Comparison of ENCODE assay signal across 8 cellular contexts in genomic region chr4:185142563-185142910, GRCh38. TPM values are rescaled to one million over a fixed set of nuclear protein-coding genes. Genes with fewer than 3 reads are reported as not detected.
DNase-seq lines count a peak whose midpoint lies in the region; ATAC-seq, FAIRE-seq and TF ChIP-seq lines count a peak whose summit lies in the region.

No MANE protein-coding gene starts in this region.

- peak overlapping the region; percentile 85 for H3K27ac Mint-ChIP-seq in type B pancreatic cell

- H3K9me3 ChIP-seq in GM12878 (replicated peaks; ENCODE audit: control insufficient read depth, insufficient read depth, low read length) (no peaks in the 10 kb centered on the region), lung (ENCODE audit: control insufficient read depth in 2 of 2, insufficient read depth in 1 of 2, low read length in 1 of 2) (no peaks in the 10 kb centered on the region)

- H3K27me3 ChIP-seq in GM12878 (replicated peaks in 1 of 2; ENCODE audit: control insufficient read depth in 2 of 2, insufficient read depth in 2 of 2, low read length in 1 of 2) (no peaks in the 10 kb centered on the region; a peak in 1 of 4 replicates), lung (ENCODE audit: control insufficient read depth, insufficient read depth) (no peaks in the 10 kb centered on the region)

- no peak for TF ChIP-seq RAD21 in GM12878 (IDR thresholded peaks at IDR 0.05; ENCODE audit: insufficient read depth, low read depth, low read length)

- H3K9ac ChIP-seq in GM12878 (ENCODE audit: control insufficient read depth, insufficient read depth, low read length): peak overlapping the region; percentile 56

- peak overlapping the region; percentile 90 for H3K4me2 ChIP-seq in GM12878 (ENCODE audit: control insufficient read depth, insufficient read depth)

- WGBS in GM12878 (ENCODE audit: insufficient coverage, insufficient replicate concordance, low lambda C conversion rate, missing lambda C conversion rate): 3% methylated on average over 10 of the region's 10 CpGs
- WGBS in lung, 2 donors: 9 to 13% methylated on average over 10 of the region's 10 CpGs

- no peak for TF ChIP-seq EP300 in GM12878 (IDR thresholded peaks at IDR 0.05; ENCODE audit: borderline replicate concordance in 1 of 2, control insufficient read depth in 1 of 2, low read depth in 2 of 2, low read length in 2 of 2)

- H3K4me1 Mint-ChIP-seq in type B pancreatic cell (ENCODE audit: unreplicated experiment): peaks cover 10% of the 10 kb centered on the region

- POLR2A ChIA-PET in GM12878 (lab: Charles Lee): interaction anchor here (0.5 to 1.2 kb wide), 4 partner anchors 78 to 416 kb away, joined by 5 to 7 read pairs (median 6); no protein-coding TSS in a partner anchor

- ATAC-seq in GM12878 (peak; percentile 45; the same call in 2 of the 3 replicates), lung (ENCODE audit: insufficient read depth, low FRiP score) (peak; percentile 24), GM18858 (IDR thresholded peaks at IDR 0.05; ENCODE audit: unreplicated experiment) (no peak)

- TF ChIP-seq CTCF in GM12878 (IDR thresholded peaks at IDR 0.05 in 2 of 3, conservative IDR thresholded peaks at IDR 0.05 in 1 of 3; ENCODE audit: control insufficient read depth in 2 of 3, extremely low read depth in 1 of 3, insufficient read depth in 1 of 3, low read depth in 3 of 3, low read length in 3 of 3) (no peak), lung (IDR thresholded peaks at IDR 0.05; ENCODE audit: control extremely low read depth, extremely low read depth) (no peak), type B pancreatic cell (conservative IDR thresholded peaks at IDR 0.05) (no peak)

- BruUV-seq in GM12878 (replicated peaks; lab: Mats Ljungman, UMichigan): TSS peak; percentile 60

- H3K9me3 Mint-ChIP-seq in type B pancreatic cell: no peaks in the 10 kb centered on the region

- FAIRE-seq in GM12878 (lab: Jason Lieb, UNC): no peak

- intact Hi-C loops in GM12878 (cut with micrococcal nuclease; ENCODE audit: unreplicated experiment): no loop called here

- peak overlapping the region; percentile 96 for H2AFZ ChIP-seq in GM12878 (ENCODE audit: control insufficient read depth, low read depth, low read length)

- DNase-seq in NCI-H2107 treated with DMSO at 0.1 percent for 48 hours (lab: John Stamatoyannopoulos, UW; ENCODE audit: unreplicated experiment) (peak; percentile 13), NCI-H2107 (lab: John Stamatoyannopoulos, UW) (no peak), HT-29 (ENCODE audit: low spot score) (peak; percentile 38), GM12878 (ENCODE audit: low read depth, low spot score) (no peak), lung (ENCODE audit: low spot score) (no peak), type B pancreatic cell (ENCODE audit: extremely low spot score, unreplicated experiment) (no peak), NCI-H446 (lab: John Stamatoyannopoulos, UW) (no peak)

- peaks cover 4% of the 10 kb centered on the region for H3K36me3 Mint-ChIP-seq in type B pancreatic cell

- peak overlapping the region; percentile 92 for H3K4me3 Mint-ChIP-seq in type B pancreatic cell

- no peaks in the 10 kb centered on the region; a peak in 1 of 4 replicates for H3K36me3 ChIP-seq in GM12878 (ENCODE audit: control insufficient read depth in 2 of 2, insufficient read depth in 2 of 2, low read length in 1 of 2)
- peaks cover 0 to 4% of the 10 kb centered on the region in 2 donors for H3K36me3 ChIP-seq in lung (ENCODE audit: control insufficient read depth in 2 of 2, insufficient read depth in 2 of 2, low read length in 2 of 2)

- H3K27ac ChIP-seq in GM12878 (ENCODE audit: control insufficient read depth, insufficient read depth): 0 out of 2 replicates have a peak overlapping the region, but pooled peaks have one; percentile 46
- H3K27ac ChIP-seq in lung (ENCODE audit: low read depth in 1 of 2, low read length in 1 of 2): peak overlapping the region; percentile 85 to 96

- RAD21 ChIA-PET in GM12878 (lab: Charles Lee; ENCODE audit: unreplicated experiment): interaction anchor here (0.6 to 4.9 kb wide), 6 partner anchors 8 to 408 kb away, joined by 3 to 31 read pairs (median 6); no protein-coding TSS in a partner anchor

- no peak for TF ChIP-seq POLR2A in GM12878 (IDR thresholded peaks at IDR 0.05; ENCODE audit: low read depth, low read length)

- H3K4me3 ChIP-seq in GM12878 (peak overlapping the region; percentile 80), lung (peak overlapping the region; percentile 92)

- H4K20me1 ChIP-seq in GM12878 (ENCODE audit: control insufficient read depth, insufficient read depth): no peaks in the 10 kb centered on the region

- peaks cover 12% of the 10 kb centered on the region for H3K27me3 Mint-ChIP-seq in type B pancreatic cell

- H3K4me1 ChIP-seq in GM12878 (ENCODE audit: control insufficient read depth, insufficient read depth, low read length) (peaks cover 3% of the 10 kb centered on the region; the same call in 1 of the 2 replicates), lung (ENCODE audit: control insufficient read depth in 2 of 2, insufficient read depth in 2 of 2, low read length in 2 of 2) (peaks cover 0 to 7% of the 10 kb centered on the region in 2 donors)

- SMC1A ChIA-PET in GM12878 (lab: Charles Lee; ENCODE audit: uncharacterized antibody, unreplicated experiment): interaction anchor here (1.0 to 3.3 kb wide), 6 partner anchors 9 to 256 kb away, joined by 3 to 13 read pairs (median 8); no protein-coding TSS in a partner anchor

- in situ Hi-C loops in GM12878 (cut with MboI): no loop called here

- peaks cover 13% of the 10 kb centered on the region for H3K79me2 ChIP-seq in GM12878 (ENCODE audit: control insufficient read depth, insufficient read depth, low read length)

- CTCF ChIA-PET in GM12878 (lab: Yijun Ruan, JAX): interaction anchor here (1.1 to 9.4 kb wide), 10 partner anchors 8 to 160 kb away, joined by 3 to 69 read pairs (median 5); no protein-coding TSS in a partner anchor

TF ChIP-seq in GM12878, 131 proteins besides CTCF, POLR2A, EP300 and RAD21 (continues in another document):
- TF ChIP-seq USF2 (IDR thresholded peaks at IDR 0.05; ENCODE audit: borderline replicate concordance, low read depth, low read length): no peak; the same call in 1 of the 2 replicates
- TF ChIP-seq, protein P1, sequence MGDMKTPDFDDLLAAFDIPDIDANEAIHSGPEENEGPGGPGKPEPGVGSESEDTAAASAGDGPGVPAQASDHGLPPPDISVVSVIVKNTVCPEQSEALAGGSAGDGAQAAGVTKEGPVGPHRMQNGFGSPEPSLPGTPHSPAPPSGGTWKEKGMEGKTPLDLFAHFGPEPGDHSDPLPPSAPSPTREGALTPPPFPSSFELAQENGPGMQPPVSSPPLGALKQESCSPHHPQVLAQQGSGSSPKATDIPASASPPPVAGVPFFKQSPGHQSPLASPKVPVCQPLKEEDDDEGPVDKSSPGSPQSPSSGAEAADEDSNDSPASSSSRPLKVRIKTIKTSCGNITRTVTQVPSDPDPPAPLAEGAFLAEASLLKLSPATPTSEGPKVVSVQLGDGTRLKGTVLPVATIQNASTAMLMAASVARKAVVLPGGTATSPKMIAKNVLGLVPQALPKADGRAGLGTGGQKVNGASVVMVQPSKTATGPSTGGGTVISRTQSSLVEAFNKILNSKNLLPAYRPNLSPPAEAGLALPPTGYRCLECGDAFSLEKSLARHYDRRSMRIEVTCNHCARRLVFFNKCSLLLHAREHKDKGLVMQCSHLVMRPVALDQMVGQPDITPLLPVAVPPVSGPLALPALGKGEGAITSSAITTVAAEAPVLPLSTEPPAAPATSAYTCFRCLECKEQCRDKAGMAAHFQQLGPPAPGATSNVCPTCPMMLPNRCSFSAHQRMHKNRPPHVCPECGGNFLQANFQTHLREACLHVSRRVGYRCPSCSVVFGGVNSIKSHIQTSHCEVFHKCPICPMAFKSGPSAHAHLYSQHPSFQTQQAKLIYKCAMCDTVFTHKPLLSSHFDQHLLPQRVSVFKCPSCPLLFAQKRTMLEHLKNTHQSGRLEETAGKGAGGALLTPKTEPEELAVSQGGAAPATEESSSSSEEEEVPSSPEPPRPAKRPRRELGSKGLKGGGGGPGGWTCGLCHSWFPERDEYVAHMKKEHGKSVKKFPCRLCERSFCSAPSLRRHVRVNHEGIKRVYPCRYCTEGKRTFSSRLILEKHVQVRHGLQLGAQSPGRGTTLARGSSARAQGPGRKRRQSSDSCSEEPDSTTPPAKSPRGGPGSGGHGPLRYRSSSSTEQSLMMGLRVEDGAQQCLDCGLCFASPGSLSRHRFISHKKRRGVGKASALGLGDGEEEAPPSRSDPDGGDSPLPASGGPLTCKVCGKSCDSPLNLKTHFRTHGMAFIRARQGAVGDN (IDR thresholded peaks at IDR 0.05): no peak

RNA-seq across cellular contexts. Expression of gene SLC25A4, which starts 0.5 kb away (rescaled TPM):
- total RNA-seq in HT-29 (2014; rRNA removed; shearing (Covaris generic)): 11.6 and 12.8 TPM in 2 replicates
- 4.9 and 5.2 TPM in 2 replicates for total RNA-seq in GM12878 (2013; cell fraction: nucleolus; rRNA removed)
- total RNA-seq in GM12878 (2014; rRNA removed) (41.5 and 42.9 TPM in 2 replicates), GM12878 (2014; rRNA removed; fragmentation: Illumina TruSeq; extraction: Trizol) (21.3 and 21.4 TPM in 2 replicates), GM12878 (2021) (45.0 and 45.4 TPM in 2 replicates), lung (10 to 100 TPM; 18.3 to 52.2 TPM), type B pancreatic cell (ENCODE audit: low replicate concordance) (31.0 and 40.8 TPM in 2 replicates)
- polyA plus RNA-seq in GM12878 (2011; ENCODE audit: low read depth): 14.8 TPM
- polyA plus RNA-seq in GM12878 (2011; rRNA removed) (12.0 and 12.6 TPM in 2 replicates), GM12878 (2014; fragmentation: Illumina TruSeq; extraction: Trizol) (14.7 and 21.0 TPM in 2 replicates), GM12878 (2014; fragmentation: Nextera tagmentation; extraction: Ambion mirVana) (10 to 100 TPM; 17.4 to 35.9 TPM), GM12878 (2014; rRNA removed) (40.5 and 40.9 TPM in 2 replicates), GM12878 (2016; fragmentation: Nextera tagmentation; extraction: Ambion mirVana) (100 to 1,000 TPM; 156 to 161 TPM), lung (10 to 100 TPM; 29.8 to 31.7 TPM)
- 11.1 and 11.7 TPM in 2 replicates for polyA plus RNA-seq in GM12878 (2011; cell fraction: cytosol; rRNA removed)
- polyA plus RNA-seq in GM12878 (2011; cell fraction: nucleus; rRNA removed): 15.6 and 17.0 TPM in 2 replicates
- 33.2 and 35.0 TPM in 2 replicates for polyA plus RNA-seq in GM12878 (2012)
- 5.4 and 7.6 TPM in 2 replicates for polyA minus RNA-seq in GM12878 (2011; rRNA and poly(A)+ RNA removed)
- polyA minus RNA-seq in GM12878 (2011; cell fraction: cytosol; rRNA and poly(A)+ RNA removed): 3.1 and 4.1 TPM in 2 replicates
- 4.8 and 7.9 TPM in 2 replicates for polyA minus RNA-seq in GM12878 (2011; cell fraction: nucleus; rRNA and poly(A)+ RNA removed)

Comparison
In these comparisons a context has a peak if more than half of its experiments do, and no peak if none do; other contexts are left out.
1. DNase-seq: peak in NCI-H2107 treated with DMSO at 0.1 percent for 48 hours (single experiment) and HT-29 (single experiment); none in NCI-H2107 (single experiment), GM12878 (single experiment), lung (single experiment), type B pancreatic cell (single experiment) and NCI-H446 (0 of 2).